In the genomic region with DNA sequence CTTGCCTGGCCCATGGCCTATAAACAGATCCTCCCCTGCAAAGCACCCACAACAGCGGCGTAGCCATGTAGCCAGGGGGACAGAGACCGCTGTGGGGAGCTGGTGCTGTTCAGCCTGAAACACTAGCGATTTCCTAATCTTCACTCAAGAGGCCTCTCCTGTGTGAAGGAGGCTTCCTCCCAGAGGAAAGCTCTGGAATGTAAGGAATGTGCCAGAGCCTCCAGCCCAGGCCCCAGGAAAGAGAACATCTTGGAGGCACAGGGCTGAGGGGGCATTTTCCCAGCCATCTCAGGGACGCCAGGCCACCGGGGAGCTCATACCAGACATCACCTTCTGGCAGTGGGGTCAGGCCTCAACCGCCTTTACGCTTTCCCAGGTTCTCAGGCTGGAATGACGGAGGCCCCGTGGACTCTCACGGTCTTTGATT, we compare ENCODE assay signal across 16 cellular contexts. TPM values are rescaled to one million over a fixed set of nuclear protein-coding genes. Genes with fewer than 3 reads are reported as not detected.
DNase-seq lines count a peak whose midpoint lies in the region; ATAC-seq, FAIRE-seq and TF ChIP-seq lines count a peak whose summit lies in the region.
"Had no signal": no experiment of that assay in that cellular context is flagged by ENCODE, and none has a peak within 500 bp of the region (broad histone marks: within the 10 kb centered on the region; RNA-seq: fewer than 3 reads in every experiment).

No MANE protein-coding gene starts in this region.

- FAIRE-seq in RCC 7860 (lab: Jason Lieb, UNC): no peak
- FAIRE-seq: D721Med, GM18507 had no signal

- no peak overlapping the region for H3K4me3 ChIP-seq in fibroblast of pulmonary artery (replicated peaks; ENCODE audit: low read depth, low read length)
- H3K4me3 ChIP-seq: adrenal gland, skin epidermis had no signal

- peaks cover 0 to 4% (median 0%) of the 10 kb centered on the region in 3 donors for H3K27me3 Mint-ChIP-seq in immature natural killer cell (ENCODE audit: low read depth in 3 of 3)
- H3K27me3 Mint-ChIP-seq: activated CD4-positive, alpha-beta memory T cell treated with anti-CD3 and anti-CD28 coated beads, Interleukin-2, amount 10 ng/mL, durations not matched to agents 7 days and 5 days had no signal

- TF ChIP-seq CTCF in fibroblast of pulmonary artery (IDR thresholded peaks at IDR 0.05; ENCODE audit: low read length, missing control alignments): peak; percentile 7

- no peak overlapping the region for H3K4me3 Mint-ChIP-seq in immature natural killer cell
- H3K4me3 Mint-ChIP-seq: activated CD4-positive, alpha-beta memory T cell treated with anti-CD3 and anti-CD28 coated beads, Interleukin-2, amount 10 ng/mL, durations not matched to agents 7 days and 5 days had no signal

- peaks cover 47 to 55% of the 10 kb centered on the region in 2 donors for H3K4me1 Mint-ChIP-seq in immature natural killer cell

- H3K27ac Mint-ChIP-seq in immature natural killer cell: no peak overlapping the region
- H3K27ac Mint-ChIP-seq: activated CD4-positive, alpha-beta memory T cell treated with anti-CD3 and anti-CD28 coated beads, Interleukin-2, amount 10 ng/mL, durations not matched to agents 7 days and 5 days had no signal

- H3K36me3 Mint-ChIP-seq in immature natural killer cell: peaks cover 13 to 36% (median 14%) of the 10 kb centered on the region in 3 donors

- no peaks in the 10 kb centered on the region for H3K9me3 Mint-ChIP-seq in immature natural killer cell
- H3K9me3 Mint-ChIP-seq: activated CD4-positive, alpha-beta memory T cell treated with anti-CD3 and anti-CD28 coated beads, Interleukin-2, amount 10 ng/mL, durations not matched to agents 7 days and 5 days had no signal

- ATAC-seq in HG03571 (IDR thresholded peaks at IDR 0.05; ENCODE audit: unreplicated experiment) (no peak), HG03439 (IDR thresholded peaks at IDR 0.05; ENCODE audit: unreplicated experiment) (no peak)

- peak; percentile 91 for DNase-seq in EL
- DNase-seq in RCC 7860 (ENCODE audit: low spot score): peak; percentile 41
- DNase-seq in fibroblast of pulmonary artery (ENCODE audit: low read depth): peak; percentile 94
- DNase-seq in non-pigmented ciliary epithelial cell (ENCODE audit: low read depth): peak; percentile 78
- DNase-seq in immature natural killer cell: no peak
- no peak for DNase-seq in activated gamma-delta T cell treated with Interleukin-2 at 50 U/mL for 16 hours
- DNase-seq: activated CD4-positive, alpha-beta memory T cell treated with anti-CD3 and anti-CD28 coated beads, Interleukin-2, amount 10 ng/mL, durations not matched to agents 7 days and 5 days; erythroblast; Kasumi-1; midbrain had no signal

RNA-seq across cellular contexts. Expression of gene MIAT, which starts 24.0 kb away (rescaled TPM):
- polyA plus RNA-seq in immature natural killer cell: 1 to 10 TPM in 1 of 3 donors, not detected in 2; 2.2 TPM

RNA-seq across cellular contexts. Expression of gene CRYBA4, which starts 59.6 kb away (rescaled TPM):
- under 1 TPM in 2 of 3 donors, not detected in 1; 0.46 to 0.95 TPM for polyA plus RNA-seq in immature natural killer cell
- polyA plus RNA-seq: adrenal gland had no signal

Comparison
In these comparisons a context has a peak if more than half of its experiments do, and no peak if none do; other contexts are left out.
1. DNase-seq: peak in EL (single experiment), RCC 7860 (single experiment), fibroblast of pulmonary artery (single experiment) and non-pigmented ciliary epithelial cell (single experiment); none in immature natural killer cell (0 of 3) and activated gamma-delta T cell treated with Interleukin-2 at 50 U/mL for 16 hours (single experiment).